Comparison of ENCODE assay signal across 18 cellular contexts in the genomic region with DNA sequence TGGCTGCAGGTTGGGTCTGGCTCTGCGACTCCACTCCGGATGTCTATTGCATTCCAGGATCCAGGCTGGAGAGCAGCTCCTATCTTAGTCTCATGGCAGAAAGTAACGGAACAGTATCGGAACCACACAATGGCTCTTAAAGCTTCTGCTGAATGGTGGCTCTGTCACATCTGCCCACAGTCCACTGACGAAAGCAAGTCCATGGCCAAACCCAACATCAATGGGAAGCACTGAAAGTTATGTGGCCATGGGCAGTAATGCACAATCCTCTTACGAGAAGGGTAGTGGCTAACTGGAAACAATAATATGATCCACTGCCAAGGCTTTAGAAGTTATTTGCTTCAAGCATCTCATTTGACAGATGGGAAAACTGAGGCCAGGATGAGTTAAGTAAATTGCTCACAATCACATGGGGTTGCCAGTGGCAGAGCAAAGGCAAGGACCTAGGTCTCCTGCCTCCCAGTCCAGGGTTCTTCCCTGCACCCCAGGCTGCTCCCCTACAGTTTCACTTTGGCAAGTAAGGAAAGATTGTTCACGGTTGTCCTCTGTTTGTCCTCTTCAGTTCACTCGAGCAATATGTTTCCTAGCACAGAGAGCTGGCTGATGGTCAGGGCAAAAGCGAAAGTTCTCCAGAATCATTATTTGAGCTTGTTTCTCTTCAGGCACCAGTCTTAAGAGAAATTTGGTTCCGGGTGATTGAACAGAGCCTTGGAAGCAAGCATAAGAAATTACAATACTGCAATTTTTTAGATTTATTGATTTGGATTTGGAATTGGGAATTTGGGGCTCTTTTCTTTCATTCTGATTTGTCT. TPM values are rescaled to one million over a fixed set of nuclear protein-coding genes. Genes with fewer than 3 reads are reported as not detected.
"Had no signal": no experiment of that assay in that cellular context is flagged by ENCODE, and none has a peak within 500 bp of the region (broad histone marks: within the 10 kb centered on the region; RNA-seq: fewer than 3 reads in every experiment).

No MANE protein-coding gene starts in this region.

- DNase-seq: activated B cell treated with CpG ODN at 0.5 μM for 24 hours; activated CD4-positive, alpha-beta T cell treated with anti-CD3 and anti-CD28 coated beads for 48 hours; activated CD8-positive, alpha-beta memory T cell treated with anti-CD3 and anti-CD28 coated beads, Interleukin-2, amount 50 U/mL, for 4 hours; activated CD8-positive, alpha-beta T cell treated with anti-CD3 and anti-CD28 coated beads for 36 hours; activated naive CD8-positive, alpha-beta T cell treated with anti-CD3 and anti-CD28 coated beads for 36 hours; dermis blood vessel endothelial cell; left cardiac atrium; naive thymus-derived CD8-positive, alpha-beta T cell; right cardiac atrium; stimulated activated CD4-positive, alpha-beta T cell treated with anti-CD3 and anti-CD28 coated beads, Interleukin-15, amount 100 ng/mL, for 24 hours; stimulated activated CD4-positive, alpha-beta T cell treated with anti-CD3 and anti-CD28 coated beads, Interleukin-4, amount 100 ng/mL, for 1 hour; stimulated activated naive B cell treated with anti-CD40 and anti-IgM and Interleukin-4, amounts not matched to agents 10 μg/mL and 1 μg/mL and 100 μg/mL, for 72 hours; T-helper 17 cell; transverse colon had no signal

- H3K4me1 ChIP-seq: transverse colon had no signal

- H3K36me3 ChIP-seq: transverse colon had no signal

- H3K27me3 ChIP-seq: transverse colon had no signal

- FAIRE-seq: TTC549 had no signal

- H3K9me3 ChIP-seq: transverse colon had no signal

- H3K27ac ChIP-seq: epithelial cell of prostate, transverse colon had no signal

- H3K4me3 ChIP-seq: lung, skin epidermis, transverse colon had no signal

- ATAC-seq: activated CD8-positive, alpha-beta T cell treated with anti-CD3 and anti-CD28 coated beads for 36 hours; left cardiac atrium; naive thymus-derived CD8-positive, alpha-beta T cell; right cardiac atrium; stimulated activated naive B cell treated with anti-CD40 and anti-IgM and Interleukin-4, amounts not matched to agents 10 μg/mL and 1 μg/mL and 100 μg/mL, for 72 hours; T-helper 17 cell had no signal

RNA-seq across cellular contexts. Expression of a gene that starts 54.9 kb away (rescaled TPM):
- total RNA-seq: activated B cell treated with CpG ODN at 0.5 μM for 24 hours; activated CD8-positive, alpha-beta T cell treated with anti-CD3 and anti-CD28 coated beads for 36 hours; activated naive CD8-positive, alpha-beta T cell treated with anti-CD3 and anti-CD28 coated beads for 36 hours; naive thymus-derived CD8-positive, alpha-beta T cell had no signal
